ENCODE assay signal across 10 cellular contexts in the genomic region with DNA sequence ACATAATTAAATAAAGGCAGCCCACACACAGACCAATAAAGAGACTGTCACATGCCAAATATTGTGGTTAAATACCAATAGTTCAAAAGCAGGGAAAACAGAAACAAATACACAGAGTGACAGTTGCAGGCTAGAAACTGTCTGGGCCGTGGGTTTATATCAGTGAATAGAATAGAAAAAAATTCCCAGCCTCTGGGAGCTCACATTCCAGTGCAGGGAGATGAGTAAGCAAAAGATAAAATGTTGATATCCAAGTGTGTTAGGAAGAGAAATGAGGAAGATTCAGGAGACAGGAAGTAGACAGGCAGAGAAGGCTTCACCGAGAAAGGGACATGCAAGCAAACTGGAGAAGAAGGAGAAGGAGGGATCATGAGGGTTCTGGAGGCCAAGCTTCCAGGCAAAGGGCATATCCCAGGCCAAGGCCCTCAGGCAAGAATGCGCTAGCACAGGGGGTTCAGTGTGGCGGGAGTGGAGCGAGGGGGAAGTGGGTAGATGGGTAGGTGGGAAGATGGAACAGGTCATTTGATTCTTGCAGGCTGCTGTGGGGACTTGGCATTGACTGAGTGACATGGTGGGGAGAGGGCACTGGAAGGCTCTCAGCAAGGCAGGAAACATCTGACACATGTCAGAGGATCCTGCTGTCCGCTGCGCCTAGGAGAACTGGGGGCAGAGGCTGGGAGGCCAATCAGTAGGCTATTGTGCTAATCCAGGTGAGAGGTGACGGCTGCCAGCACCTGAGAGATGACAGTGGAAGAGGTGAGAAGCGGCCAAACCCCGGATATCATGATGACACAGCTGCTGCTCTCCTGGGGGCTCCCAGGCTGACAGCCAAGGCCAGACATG.
DNase-seq lines count a peak whose midpoint lies in the region; FAIRE-seq and TF ChIP-seq lines count a peak whose summit lies in the region.
"Had no signal": no experiment of that assay in that cellular context is flagged by ENCODE, and none has a peak within 500 bp of the region (broad histone marks: within the 10 kb centered on the region; RNA-seq: fewer than 3 reads in every experiment).

No MANE protein-coding gene starts in this region.

- peaks cover 7 to 12% of the 10 kb centered on the region in 2 donors for H3K27me3 Mint-ChIP-seq in CD4-positive, alpha-beta memory T cell

- no peak overlapping the region for H3K4me3 ChIP-seq in transverse colon
- H3K4me3 ChIP-seq in CD4-positive, alpha-beta memory T cell (ENCODE audit: low read length in 2 of 2), result no peak overlapping the region
- H3K4me3 ChIP-seq: dorsolateral prefrontal cortex had no signal

- intact Hi-C loops in transverse colon (cut with DNase I; ENCODE audit: low total_unique reads), result no loop called here
- intact Hi-C loops in CD4-positive, alpha-beta memory T cell (cut with micrococcal nuclease), result no loop called here

- 59 to 65% methylated on average over 5 to 10 of the region's 10 CpGs for whole genome bisulfite sequencing in transverse colon (ENCODE audit: low coverage in 1 of 2), 2 donors

- no peaks in the 10 kb centered on the region for H3K27me3 ChIP-seq in transverse colon
- no peaks in the 10 kb centered on the region for H3K27me3 ChIP-seq in CD4-positive, alpha-beta memory T cell (ENCODE audit: insufficient read depth, low read length)
- H3K27me3 ChIP-seq: dorsolateral prefrontal cortex had no signal

- in situ Hi-C loops in transverse colon (cut with MboI; ENCODE audit: low pct_ligation_motif_present in 1 of 4, low pct_unique_long_range_greater_than_20kb in 1 of 4, low sequenced_read_pairs in 3 of 4), result no loop called here

- no peak overlapping the region for H3K27ac ChIP-seq in transverse colon
- H3K27ac ChIP-seq in CD4-positive, alpha-beta memory T cell (ENCODE audit: low read depth, low read length), result no peak overlapping the region
- H3K27ac ChIP-seq: dorsolateral prefrontal cortex had no signal

- CTCF ChIA-PET in CD4-positive, alpha-beta memory T cell (lab: Charles Lee; ENCODE audit: partially characterized antibody), result no interaction called here

- DNase-seq in HTR-8/SVneo (ENCODE audit: insufficient read length, low spot score) (peak; percentile 33), RCC 7860 (ENCODE audit: low spot score) (peak; percentile 50), foreskin melanocyte (peak; percentile 14), transverse colon (peak; percentile 34), NCI-H1694 (lab: John Stamatoyannopoulos, UW) (no peak), NCI-H1048 (lab: John Stamatoyannopoulos, UW) (no peak)
- no peak for DNase-seq in CD4-positive, alpha-beta memory T cell
- DNase-seq: dorsolateral prefrontal cortex, NCI-H526 treated with DMSO at 0.1 percent for 48 hours, T-helper 9 cell had no signal

- peaks cover 0 to 8% (median 2%) of the 10 kb centered on the region in 4 donors for H3K4me1 ChIP-seq in transverse colon
- H3K4me1 ChIP-seq in CD4-positive, alpha-beta memory T cell (ENCODE audit: insufficient read depth, low read length), result no peaks in the 10 kb centered on the region

- no peak for TF ChIP-seq POLR2A in transverse colon (IDR thresholded peaks at IDR 0.05)

- TF ChIP-seq CTCF in transverse colon (IDR thresholded peaks at IDR 0.05), result no peak

- no peaks in the 10 kb centered on the region for H3K9me3 ChIP-seq in transverse colon
- no peaks in the 10 kb centered on the region for H3K9me3 ChIP-seq in CD4-positive, alpha-beta memory T cell (ENCODE audit: control insufficient read depth in 1 of 2, low read length in 2 of 2)

- H3K36me3 ChIP-seq in transverse colon, result no peaks in the 10 kb centered on the region
- no peaks in the 10 kb centered on the region for H3K36me3 ChIP-seq in CD4-positive, alpha-beta memory T cell (ENCODE audit: insufficient read depth, low read length)

- no peaks in the 10 kb centered on the region for H3K9me3 Mint-ChIP-seq in CD4-positive, alpha-beta memory T cell

- H3K4me1 Mint-ChIP-seq in CD4-positive, alpha-beta memory T cell, result no peaks in the 10 kb centered on the region

- FAIRE-seq in HTR-8/SVneo (lab: Jason Lieb, UNC) (no peak), RCC 7860 (lab: Jason Lieb, UNC) (no peak)

- no peaks in the 10 kb centered on the region for H3K36me3 Mint-ChIP-seq in CD4-positive, alpha-beta memory T cell

- TF ChIP-seq EP300 in transverse colon (IDR thresholded peaks at IDR 0.05; ENCODE audit: low read depth), result no peak

- no peak overlapping the region for H3K27ac Mint-ChIP-seq in CD4-positive, alpha-beta memory T cell

- no peak overlapping the region for H3K4me3 Mint-ChIP-seq in CD4-positive, alpha-beta memory T cell

- POLR2A ChIA-PET in CD4-positive, alpha-beta memory T cell (lab: Charles Lee; ENCODE audit: partially characterized antibody), result no interaction called here

Comparison
In these comparisons a context has a peak if more than half of its experiments do, and no peak if none do; other contexts are left out.
1. DNase-seq: peak in HTR-8/SVneo (single experiment), RCC 7860 (single experiment), foreskin melanocyte (single experiment) and transverse colon (single experiment); none in NCI-H1694 (single experiment), CD4-positive, alpha-beta memory T cell (0 of 5) and NCI-H1048 (single experiment).